ENCODE assay signal across 18 cellular contexts in the genomic region with DNA sequence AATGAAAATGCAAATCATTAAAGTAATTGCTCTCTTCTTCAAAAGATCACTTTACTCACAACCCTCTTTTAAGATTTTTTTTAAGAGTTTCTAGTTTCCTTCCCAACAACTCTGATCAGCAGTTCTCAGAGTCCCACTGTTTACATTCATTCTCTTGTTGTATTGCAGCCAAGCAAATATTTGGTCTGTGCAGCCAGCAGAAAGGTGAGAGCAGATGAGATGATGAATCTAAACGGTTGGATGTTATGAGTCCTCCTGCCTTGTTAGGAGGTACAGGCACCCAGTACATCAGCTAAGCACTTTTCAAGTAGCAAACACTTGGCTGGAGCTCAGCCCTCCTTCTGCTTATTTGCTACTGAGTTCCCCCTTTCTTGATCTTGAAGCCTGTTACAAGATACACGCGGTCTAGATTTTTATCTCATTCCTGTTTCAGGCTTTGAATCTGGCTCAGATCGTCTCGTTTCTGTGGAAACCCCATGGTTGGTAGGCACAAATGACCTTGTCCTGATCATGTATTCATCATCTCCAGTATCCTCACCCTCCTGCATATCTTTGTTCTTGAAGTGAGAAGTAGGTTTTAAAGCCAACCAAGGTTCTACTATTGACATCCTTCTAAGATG.
DNase-seq lines count a peak whose midpoint lies in the region; ATAC-seq and TF ChIP-seq lines count a peak whose summit lies in the region.
"Had no signal": no experiment of that assay in that cellular context is flagged by ENCODE, and none has a peak within 500 bp of the region (broad histone marks: within the 10 kb centered on the region; RNA-seq: fewer than 3 reads in every experiment).

No MANE protein-coding gene starts in this region.

- H3K36me3 Mint-ChIP-seq in T-helper 2 cell treated with Interferon-gamma antibody and Interleukin-4, amounts not matched to agents 5 μg/mL and 100 μg/mL, for 36 hours (ENCODE audit: low read depth), result no peaks in the 10 kb centered on the region
- H3K36me3 Mint-ChIP-seq in nephron progenitor cell (ENCODE audit: low read depth), result no peaks in the 10 kb centered on the region
- H3K36me3 Mint-ChIP-seq: activated naive CD4-positive, alpha-beta T cell treated with anti-CD3 and anti-CD28 coated beads, Interleukin-2, amount 50 U/mL, for 24 hours; CD14-positive monocyte; natural killer cell treated with Interleukin-12 subunit alpha and Interleukin-12 subunit beta and Interleukin-15 and Interleukin-18, amount 100 ng/mL, for 72 hours had no signal

- peaks cover 6% of the 10 kb centered on the region for H3K4me1 Mint-ChIP-seq in T-helper 2 cell treated with Interferon-gamma antibody and Interleukin-4, amounts not matched to agents 5 μg/mL and 100 μg/mL, for 36 hours (ENCODE audit: low read depth)
- no peaks in the 10 kb centered on the region for H3K4me1 Mint-ChIP-seq in nephron progenitor cell

- ATAC-seq in GM19324 (IDR thresholded peaks at IDR 0.05; ENCODE audit: low FRiP score, unreplicated experiment), result no peak
- ATAC-seq: esophagus mucosa; natural killer cell treated with Interleukin-12 subunit alpha and Interleukin-12 subunit beta and Interleukin-15 and Interleukin-18, amount 100 ng/mL, for 72 hours had no signal

- no peaks in the 10 kb centered on the region for H3K9me3 Mint-ChIP-seq in T-helper 2 cell treated with Interferon-gamma antibody and Interleukin-4, amounts not matched to agents 5 μg/mL and 100 μg/mL, for 36 hours
- H3K9me3 Mint-ChIP-seq in nephron progenitor cell, result no peaks in the 10 kb centered on the region
- H3K9me3 Mint-ChIP-seq: activated naive CD4-positive, alpha-beta T cell treated with anti-CD3 and anti-CD28 coated beads, Interleukin-2, amount 50 U/mL, for 24 hours; activated T-cell treated with anti-CD3 and anti-CD28 coated beads, Interleukin-2, amount 50 U/mL, for 24 hours; natural killer cell treated with Interleukin-12 subunit alpha and Interleukin-12 subunit beta and Interleukin-15 and Interleukin-18, amount 100 ng/mL, for 72 hours; stimulated activated naive CD8-positive, alpha-beta T cell treated with anti-CD3 and anti-CD28 coated beads, Interleukin-15, Interleukin-2, amounts not matched to agents 100 ng/mL and 50 ng/mL, for 24 hours had no signal

- TF ChIP-seq CTCF in nephron progenitor cell (IDR thresholded peaks at IDR 0.05), result no peak

- H3K27ac Mint-ChIP-seq in T-helper 2 cell treated with Interferon-gamma antibody and Interleukin-4, amounts not matched to agents 5 μg/mL and 100 μg/mL, for 36 hours, result no peak overlapping the region
- peak overlapping the region; percentile 28 for H3K27ac Mint-ChIP-seq in nephron progenitor cell
- H3K27ac Mint-ChIP-seq: activated naive CD4-positive, alpha-beta T cell treated with anti-CD3 and anti-CD28 coated beads, Interleukin-2, amount 50 U/mL, for 24 hours; activated T-cell treated with anti-CD3 and anti-CD28 coated beads, Interleukin-2, amount 50 U/mL, for 24 hours; natural killer cell treated with Interleukin-12 subunit alpha and Interleukin-12 subunit beta and Interleukin-15 and Interleukin-18, amount 100 ng/mL, for 72 hours; stimulated activated naive CD8-positive, alpha-beta T cell treated with anti-CD3 and anti-CD28 coated beads, Interleukin-15, Interleukin-2, amounts not matched to agents 100 ng/mL and 50 ng/mL, for 24 hours had no signal

- DNase-seq in NCI-H2107 treated with DMSO at 0.1 percent for 48 hours (lab: John Stamatoyannopoulos, UW; ENCODE audit: unreplicated experiment) (peak; percentile 6), NCI-H2107 (lab: John Stamatoyannopoulos, UW) (no peak), NCI-H2029 (lab: John Stamatoyannopoulos, UW) (peak; percentile 42), nephron progenitor cell (no peak), OCI-M2 (lab: John Stamatoyannopoulos, UW; ENCODE audit: unreplicated experiment) (no peak), middle frontal gyrus (ENCODE audit: extremely low spot score, low spot score) (no peak)
- peak; percentile 4 for DNase-seq in T-helper 2 cell treated with Interferon-gamma antibody and Interleukin-4, amounts not matched to agents 5 μg/mL and 100 μg/mL, for 36 hours (ENCODE audit: low spot score)
- DNase-seq: activated CD4-positive, alpha-beta T cell treated with anti-CD3 and anti-CD28 coated beads, Interleukin-2, amount 50 U/mL, for 4 hours; activated T-cell treated with anti-CD3 and anti-CD28 coated beads, Interleukin-2, amount 50 U/mL, for 24 hours; dorsolateral prefrontal cortex; MG63; NCI-H2171 had no signal

- H3K4me3 Mint-ChIP-seq in T-helper 2 cell treated with Interferon-gamma antibody and Interleukin-4, amounts not matched to agents 5 μg/mL and 100 μg/mL, for 36 hours, result no peak overlapping the region
- H3K4me3 Mint-ChIP-seq in nephron progenitor cell, result no peak overlapping the region
- H3K4me3 Mint-ChIP-seq: activated naive CD4-positive, alpha-beta T cell treated with anti-CD3 and anti-CD28 coated beads, Interleukin-2, amount 50 U/mL, for 24 hours; activated T-cell treated with anti-CD3 and anti-CD28 coated beads, Interleukin-2, amount 50 U/mL, for 24 hours; CD14-positive monocyte; natural killer cell treated with Interleukin-12 subunit alpha and Interleukin-12 subunit beta and Interleukin-15 and Interleukin-18, amount 100 ng/mL, for 72 hours; stimulated activated naive CD8-positive, alpha-beta T cell treated with anti-CD3 and anti-CD28 coated beads, Interleukin-15, Interleukin-2, amounts not matched to agents 100 ng/mL and 50 ng/mL, for 24 hours had no signal

- H3K27me3 Mint-ChIP-seq in T-helper 2 cell treated with Interferon-gamma antibody and Interleukin-4, amounts not matched to agents 5 μg/mL and 100 μg/mL, for 36 hours (ENCODE audit: low read depth), result no peaks in the 10 kb centered on the region
- no peaks in the 10 kb centered on the region for H3K27me3 Mint-ChIP-seq in nephron progenitor cell (ENCODE audit: low read depth, poor library complexity)
- H3K27me3 Mint-ChIP-seq: activated naive CD4-positive, alpha-beta T cell treated with anti-CD3 and anti-CD28 coated beads, Interleukin-2, amount 50 U/mL, for 24 hours; stimulated activated naive CD8-positive, alpha-beta T cell treated with anti-CD3 and anti-CD28 coated beads, Interleukin-15, Interleukin-2, amounts not matched to agents 100 ng/mL and 50 ng/mL, for 24 hours had no signal

Comparison
In these comparisons a context has a peak if more than half of its experiments do, and no peak if none do; other contexts are left out.
1. DNase-seq: peak in NCI-H2107 treated with DMSO at 0.1 percent for 48 hours (single experiment), NCI-H2029 (single experiment) and T-helper 2 cell treated with Interferon-gamma antibody and Interleukin-4, amounts not matched to agents 5 μg/mL and 100 μg/mL, for 36 hours (single experiment); none in NCI-H2107 (single experiment), nephron progenitor cell (single experiment), OCI-M2 (single experiment) and middle frontal gyrus (single experiment).